Comparison of ENCODE assay signal across 12 cellular contexts in the genomic region with DNA sequence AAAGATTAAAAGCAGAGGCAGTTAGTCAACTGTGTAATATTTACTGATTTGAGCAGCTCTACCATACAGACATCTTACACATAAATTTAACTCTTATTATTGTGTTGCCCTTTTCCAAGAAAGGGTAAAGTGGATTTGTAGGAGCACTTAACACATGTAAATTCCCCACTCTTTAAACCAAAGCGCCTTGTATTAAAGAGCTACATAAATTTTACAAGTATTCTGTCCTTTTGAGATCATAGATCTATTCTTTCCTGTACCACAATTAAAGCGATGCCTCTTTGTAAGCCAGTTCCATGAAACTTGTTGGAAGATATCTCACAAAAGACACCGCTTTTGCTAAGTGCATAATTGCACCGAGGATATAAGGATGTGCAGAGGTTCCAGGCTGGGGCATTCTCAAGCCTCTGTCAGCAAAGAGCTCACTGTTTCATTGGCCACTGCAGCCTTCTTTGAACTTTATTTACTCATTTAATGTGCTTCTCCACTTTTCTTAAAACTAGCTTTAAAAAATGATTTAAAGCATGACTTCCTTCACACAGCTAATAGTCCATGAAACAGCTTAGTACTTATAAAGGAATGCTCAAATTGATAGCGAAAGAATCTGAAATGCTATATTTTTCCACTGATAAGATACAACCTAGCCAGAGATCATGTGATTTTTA.
"Had no signal": no experiment of that assay in that cellular context is flagged by ENCODE, and none has a peak within 500 bp of the region (broad histone marks: within the 10 kb centered on the region; RNA-seq: fewer than 3 reads in every experiment).

No MANE protein-coding gene starts in this region.

- H3K9me3 ChIP-seq: right lobe of liver had no signal

- H3K4me1 ChIP-seq: right lobe of liver had no signal

- H3K27ac ChIP-seq: cardiac muscle cell, foreskin keratinocyte, right lobe of liver, VCaP had no signal

- DNase-seq: activated CD4-positive, alpha-beta T cell treated with anti-CD3 and anti-CD28 coated beads for 1 hour; activated CD4-positive, alpha-beta T cell treated with anti-CD3 and anti-CD28 coated beads, Interleukin-2, amount 50 U/mL, for 4 hours; activated naive CD4-positive, alpha-beta T cell treated with anti-CD3 and anti-CD28 coated beads for 36 hours; activated naive CD8-positive, alpha-beta T cell treated with anti-CD3 and anti-CD28 coated beads, Interleukin-2, amount 50 U/mL, for 24 hours; foreskin keratinocyte; glutamatergic neuron; left ventricle myocardium superior; mesendoderm; right lobe of liver; stimulated activated naive CD8-positive, alpha-beta T cell treated with anti-CD3 and anti-CD28 coated beads, Interleukin-15, amount 100 ng/mL, for 72 hours had no signal

- H3K27me3 ChIP-seq: cardiac muscle cell, foreskin keratinocyte, right lobe of liver had no signal

- H3K36me3 ChIP-seq: cardiac muscle cell, right lobe of liver had no signal

- H3K4me3 ChIP-seq: cardiac muscle cell, right lobe of liver had no signal
